Comparison of ENCODE assay signal across 9 cellular contexts in the genomic region with DNA sequence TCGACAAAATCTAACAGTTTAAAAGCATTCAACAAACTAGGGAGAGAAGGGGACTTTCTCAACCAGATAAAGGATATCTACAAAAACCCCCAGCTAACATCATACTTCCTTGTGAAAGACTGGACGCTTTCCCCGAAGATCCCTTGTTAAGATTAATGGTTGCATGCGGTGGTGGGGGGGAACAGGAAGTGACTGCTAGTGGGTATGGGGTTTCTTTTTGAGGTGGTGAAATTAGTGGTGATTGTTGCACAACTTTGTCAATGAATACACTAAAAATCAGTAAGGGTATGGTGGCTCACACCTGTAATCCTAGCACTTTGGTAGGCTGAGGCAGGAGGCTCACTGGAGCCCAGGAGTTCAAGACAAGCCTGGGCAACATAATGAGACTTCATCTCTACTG. TPM values are rescaled to one million over a fixed set of nuclear protein-coding genes. Genes with fewer than 3 reads are reported as not detected.
DNase-seq lines count a peak whose midpoint lies in the region; ATAC-seq and TF ChIP-seq lines count a peak whose summit lies in the region.
"Had no signal": no experiment of that assay in that cellular context is flagged by ENCODE, and none has a peak within 500 bp of the region (broad histone marks: within the 10 kb centered on the region; RNA-seq: fewer than 3 reads in every experiment).

No MANE protein-coding gene starts in this region.

- H3K4me3 ChIP-seq in heart right ventricle (no peak overlapping the region), lower lobe of right lung (no peak overlapping the region)

- ATAC-seq in left ventricle myocardium superior = peak; percentile 23
- ATAC-seq in heart right ventricle = no peak
- ATAC-seq in lower lobe of right lung = peak; percentile 19 to 42
- no peak for ATAC-seq in HG02678 (IDR thresholded peaks at IDR 0.05; ENCODE audit: unreplicated experiment)
- ATAC-seq in HG03571 (IDR thresholded peaks at IDR 0.05; ENCODE audit: unreplicated experiment) = no peak
- no peak for ATAC-seq in GM21447 (IDR thresholded peaks at IDR 0.05; ENCODE audit: unreplicated experiment)
- ATAC-seq in HG03108 (IDR thresholded peaks at IDR 0.05; ENCODE audit: unreplicated experiment) = no peak

- no peak for TF ChIP-seq CTCF in heart right ventricle (IDR thresholded peaks at IDR 0.05)
- TF ChIP-seq CTCF in lower lobe of right lung (IDR thresholded peaks at IDR 0.05) = no peak

- intact Hi-C loops in left ventricle myocardium superior (cut with micrococcal nuclease) = no loop called here
- intact Hi-C loops in heart right ventricle (cut with DNase I) = loop anchor here in 1 of 10 donors (10.0 kb wide), 1 partner anchor 60 kb away; the partner anchor contains the start of gene PTAFR
- intact Hi-C loops in lower lobe of right lung (cut with DNase I) = no loop called here

- H3K27me3 ChIP-seq in heart right ventricle = no peaks in the 10 kb centered on the region
- H3K27me3 ChIP-seq in lower lobe of right lung (ENCODE audit: low read depth) = no peaks in the 10 kb centered on the region

- H3K27ac ChIP-seq in heart right ventricle = peak overlapping the region in 1 of 10 donors; percentile 87
- H3K27ac ChIP-seq in lower lobe of right lung = peak overlapping the region; percentile 9

- WGBS in heart right ventricle, 2 donors = 49 to 56% methylated on average over 4 of the region's 4 CpGs

- H3K4me1 ChIP-seq in heart right ventricle (peaks cover 0 to 58% (median 0%) of the 10 kb centered on the region in 9 donors), lower lobe of right lung (no peaks in the 10 kb centered on the region)

- DNase-seq in left ventricle myocardium superior (no peak), heart right ventricle (no peak), lower lobe of right lung (peak; percentile 69)
- peak; percentile 66 for DNase-seq in activated CD8-positive, alpha-beta memory T cell treated with anti-CD3 and anti-CD28 coated beads for 24 hours
- DNase-seq: NCI-H1105 had no signal

- H3K36me3 ChIP-seq in heart right ventricle (no peaks in the 10 kb centered on the region), lower lobe of right lung (no peaks in the 10 kb centered on the region)

- H3K9me3 ChIP-seq in heart right ventricle (no peaks in the 10 kb centered on the region), lower lobe of right lung (no peaks in the 10 kb centered on the region)

RNA-seq across cellular contexts. Expression of gene EYA3, which starts 26.9 kb away (rescaled TPM):
- total RNA-seq in left ventricle myocardium superior (21.1 TPM), heart right ventricle (10 to 100 TPM; 15.2 to 22.1 (median 17.7) TPM), lower lobe of right lung (20.4 TPM)
- 1 to 10 TPM; 3.6 to 9.3 TPM for polyA plus RNA-seq in heart right ventricle

Comparison
In these comparisons a context has a peak if more than half of its experiments do, and no peak if none do; other contexts are left out.
1. ATAC-seq: peak in left ventricle myocardium superior (single experiment) and lower lobe of right lung (2 of 2); none in heart right ventricle (0 of 8), HG02678 (single experiment), HG03571 (single experiment), GM21447 (single experiment) and HG03108 (single experiment).
2. DNase-seq: peak in activated CD8-positive, alpha-beta memory T cell treated with anti-CD3 and anti-CD28 coated beads for 24 hours (single experiment) and lower lobe of right lung (single experiment); none in left ventricle myocardium superior (single experiment) and heart right ventricle (0 of 2).